Comparison of ENCODE assay signal across 17 cellular contexts in genomic region chr17:5788266-5788900, GRCh38.
DNase-seq lines count a peak whose midpoint lies in the region; ATAC-seq and TF ChIP-seq lines count a peak whose summit lies in the region.
"Had no signal": no experiment of that assay in that cellular context is flagged by ENCODE, and none has a peak within 500 bp of the region (broad histone marks: within the 10 kb centered on the region; RNA-seq: fewer than 3 reads in every experiment).

No MANE protein-coding gene starts in this region.

- no peak for TF ChIP-seq CTCF in brain microvascular endothelial cell (IDR thresholded peaks at IDR 0.05; ENCODE audit: low read depth, low read length, missing control alignments)
- TF ChIP-seq CTCF in omental fat pad (IDR thresholded peaks at IDR 0.05) = no peak

- H3K27ac Mint-ChIP-seq in stimulated activated memory B cell treated with anti-CD40 and anti-IgM and Interleukin-4, amounts not matched to agents 10 μg/mL and 1 μg/mL and 100 μg/mL, for 72 hours = no peak overlapping the region
- H3K27ac Mint-ChIP-seq in activated T-helper 1 cell treated with anti-CD3 and anti-CD28 coated beads, Interleukin-12 subunit alpha, Interleukin-12 subunit beta, Interleukin-2, Interleukin-4 antibody, amounts not matched to agents 30 ng/mL and 10 ng/mL and 1 ng/mL, durations not matched to agents 14 hours and 24 hours and 36 hours = no peak overlapping the region
- H3K27ac Mint-ChIP-seq: activated B cell treated with CpG ODN at 0.5 μM for 24 hours, mesothelial cell of epicardium had no signal

- H3K4me3 Mint-ChIP-seq in stimulated activated memory B cell treated with anti-CD40 and anti-IgM and Interleukin-4, amounts not matched to agents 10 μg/mL and 1 μg/mL and 100 μg/mL, for 72 hours = no peak overlapping the region
- no peak overlapping the region for H3K4me3 Mint-ChIP-seq in activated T-helper 1 cell treated with anti-CD3 and anti-CD28 coated beads, Interleukin-12 subunit alpha, Interleukin-12 subunit beta, Interleukin-2, Interleukin-4 antibody, amounts not matched to agents 30 ng/mL and 10 ng/mL and 1 ng/mL, durations not matched to agents 14 hours and 24 hours and 36 hours
- H3K4me3 Mint-ChIP-seq: activated B cell treated with CpG ODN at 0.5 μM for 24 hours, mesothelial cell of epicardium had no signal

- H3K27me3 ChIP-seq in brain microvascular endothelial cell (replicated peaks) = no peaks in the 10 kb centered on the region

- in situ Hi-C loops in brain microvascular endothelial cell (cut with HindIII; ENCODE audit: low pct_ligation_motif_present, low sequenced_read_pairs) = no loop called here

- no peak overlapping the region for H3K4me3 ChIP-seq in brain microvascular endothelial cell (ENCODE audit: low read depth, low read length)

- ATAC-seq in stimulated activated memory B cell treated with anti-CD40 and anti-IgM and Interleukin-4, amounts not matched to agents 10 μg/mL and 1 μg/mL and 100 μg/mL, for 72 hours = no peak
- no peak for ATAC-seq in omental fat pad (ENCODE audit: low FRiP score)
- ATAC-seq: right cardiac atrium had no signal

- DNase-seq in EH (ENCODE audit: low read depth) (peak; percentile 75), M059J (ENCODE audit: low read depth) (peak; percentile 83), brain microvascular endothelial cell (peak; percentile 46), kidney tubule cell (ENCODE audit: low spot score) (peak; percentile 94), omental fat pad (ENCODE audit: low spot score) (no peak), NCI-H345 treated with DMSO at 0.1 percent for 48 hours (lab: John Stamatoyannopoulos, UW; ENCODE audit: unreplicated experiment) (no peak)
- DNase-seq in activated T-helper 1 cell treated with anti-CD3 and anti-CD28 coated beads, Interleukin-12 subunit alpha, Interleukin-12 subunit beta, Interleukin-2, Interleukin-4 antibody, amounts not matched to agents 30 ng/mL and 10 ng/mL and 1 ng/mL, durations not matched to agents 14 hours and 24 hours and 36 hours (ENCODE audit: low spot score) = no peak
- DNase-seq: activated B cell treated with CpG ODN at 0.5 μM for 24 hours, activated gamma-delta T cell treated with Interleukin-2 at 50 U/mL for 16 hours, cortex of kidney, KG1, NCI-H1105 treated with DMSO at 0.1 percent for 48 hours, NCI-H774, right cardiac atrium, RPMI8226 had no signal

- intact Hi-C loops in activated T-helper 1 cell treated with anti-CD3 and anti-CD28 coated beads, Interleukin-12 subunit alpha, Interleukin-12 subunit beta, Interleukin-2, Interleukin-4 antibody, amounts not matched to agents 30 ng/mL and 10 ng/mL and 1 ng/mL, durations not matched to agents 14 hours and 24 hours and 36 hours (cut with micrococcal nuclease) = no loop called here

- H3K36me3 ChIP-seq in brain microvascular endothelial cell (replicated peaks) = no peaks in the 10 kb centered on the region

- peaks cover 36% of the 10 kb centered on the region for H3K27me3 Mint-ChIP-seq in stimulated activated memory B cell treated with anti-CD40 and anti-IgM and Interleukin-4, amounts not matched to agents 10 μg/mL and 1 μg/mL and 100 μg/mL, for 72 hours
- peaks cover 21% of the 10 kb centered on the region for H3K27me3 Mint-ChIP-seq in activated T-helper 1 cell treated with anti-CD3 and anti-CD28 coated beads, Interleukin-12 subunit alpha, Interleukin-12 subunit beta, Interleukin-2, Interleukin-4 antibody, amounts not matched to agents 30 ng/mL and 10 ng/mL and 1 ng/mL, durations not matched to agents 14 hours and 24 hours and 36 hours (ENCODE audit: insufficient read depth)

- no peaks in the 10 kb centered on the region for H3K4me1 Mint-ChIP-seq in stimulated activated memory B cell treated with anti-CD40 and anti-IgM and Interleukin-4, amounts not matched to agents 10 μg/mL and 1 μg/mL and 100 μg/mL, for 72 hours
- H3K4me1 Mint-ChIP-seq in activated T-helper 1 cell treated with anti-CD3 and anti-CD28 coated beads, Interleukin-12 subunit alpha, Interleukin-12 subunit beta, Interleukin-2, Interleukin-4 antibody, amounts not matched to agents 30 ng/mL and 10 ng/mL and 1 ng/mL, durations not matched to agents 14 hours and 24 hours and 36 hours (ENCODE audit: low read depth) = no peaks in the 10 kb centered on the region
- H3K4me1 Mint-ChIP-seq: mesothelial cell of epicardium had no signal

- no peak overlapping the region for H3K27ac ChIP-seq in brain microvascular endothelial cell

- H3K36me3 Mint-ChIP-seq in stimulated activated memory B cell treated with anti-CD40 and anti-IgM and Interleukin-4, amounts not matched to agents 10 μg/mL and 1 μg/mL and 100 μg/mL, for 72 hours = no peaks in the 10 kb centered on the region
- H3K36me3 Mint-ChIP-seq in activated T-helper 1 cell treated with anti-CD3 and anti-CD28 coated beads, Interleukin-12 subunit alpha, Interleukin-12 subunit beta, Interleukin-2, Interleukin-4 antibody, amounts not matched to agents 30 ng/mL and 10 ng/mL and 1 ng/mL, durations not matched to agents 14 hours and 24 hours and 36 hours (ENCODE audit: low read depth) = no peaks in the 10 kb centered on the region
- H3K36me3 Mint-ChIP-seq: mesothelial cell of epicardium had no signal

- H3K9me3 Mint-ChIP-seq in stimulated activated memory B cell treated with anti-CD40 and anti-IgM and Interleukin-4, amounts not matched to agents 10 μg/mL and 1 μg/mL and 100 μg/mL, for 72 hours = peaks cover 10% of the 10 kb centered on the region
- H3K9me3 Mint-ChIP-seq in activated T-helper 1 cell treated with anti-CD3 and anti-CD28 coated beads, Interleukin-12 subunit alpha, Interleukin-12 subunit beta, Interleukin-2, Interleukin-4 antibody, amounts not matched to agents 30 ng/mL and 10 ng/mL and 1 ng/mL, durations not matched to agents 14 hours and 24 hours and 36 hours = peaks cover 13% of the 10 kb centered on the region

Comparison
In these comparisons a context has a peak if more than half of its experiments do, and no peak if none do; other contexts are left out.
1. DNase-seq: peak in EH (single experiment), M059J (single experiment), brain microvascular endothelial cell (single experiment) and kidney tubule cell (single experiment); none in omental fat pad (single experiment), NCI-H345 treated with DMSO at 0.1 percent for 48 hours (single experiment) and activated T-helper 1 cell treated with anti-CD3 and anti-CD28 coated beads, Interleukin-12 subunit alpha, Interleukin-12 subunit beta, Interleukin-2, Interleukin-4 antibody, amounts not matched to agents 30 ng/mL and 10 ng/mL and 1 ng/mL, durations not matched to agents 14 hours and 24 hours and 36 hours (single experiment).